9 cellular contexts compared by ENCODE assay signal in genomic region chr18:6414118-6414722, GRCh38. TPM values are rescaled to one million over a fixed set of nuclear protein-coding genes. Genes with fewer than 3 reads are reported as not detected.
DNase-seq lines count a peak whose midpoint lies in the region; ATAC-seq, FAIRE-seq and TF ChIP-seq lines count a peak whose summit lies in the region.
"Had no signal": no experiment of that assay in that cellular context is flagged by ENCODE, and none has a peak within 500 bp of the region (broad histone marks: within the 10 kb centered on the region; RNA-seq: fewer than 3 reads in every experiment).

No MANE protein-coding gene starts in this region.

- peak overlapping the region; percentile 48 to 80 for H3K9ac ChIP-seq in colonic mucosa (ENCODE audit: low read depth in 2 of 2, low read length in 2 of 2)
- H3K9ac ChIP-seq in HepG2 (ENCODE audit: insufficient read depth, low read depth, low read length): peak overlapping the region; percentile 95

- H3K9me3 ChIP-seq in colonic mucosa (no peaks in the 10 kb centered on the region), HepG2 (ENCODE audit: low read length) (no peaks in the 10 kb centered on the region)

- no peak for TF ChIP-seq EP300 in HepG2 (IDR thresholded peaks at IDR 0.05; ENCODE audit: low read depth in 2 of 2, low read length in 2 of 2)
- TF ChIP-seq EP300 in HepG2 (CRISPR knock-in tag; IDR thresholded peaks at IDR 0.05; ENCODE audit: borderline replicate concordance): no peak

- POLR2A ChIA-PET in HepG2 (lab: Yijun Ruan, JAX): interaction anchor here (1.6 kb wide), 1 partner anchor 8 kb away, joined by 18 read pairs; no protein-coding TSS in a partner anchor

- peak; percentile 87 for ATAC-seq in HG02763 (IDR thresholded peaks at IDR 0.05; ENCODE audit: unreplicated experiment)
- ATAC-seq in HepG2: peak; percentile 89

- peak overlapping the region; percentile 48 for H3K27ac ChIP-seq in colonic mucosa
- peak overlapping the region; percentile 79 for H3K27ac ChIP-seq in HepG2 (ENCODE audit: extremely low read length, insufficient read depth, low read length)
- H3K27ac ChIP-seq: 22Rv1 had no signal

- no CpG with 5 or more reads among the region's 68 CpGs for WGBS in HepG2 (ENCODE audit: low lambda C conversion rate)

- intact Hi-C loops in colonic mucosa (cut with DNase I) (no loop called here), HepG2 (cut with micrococcal nuclease; ENCODE audit: unreplicated experiment) (loop anchor here (2.0 to 5.0 kb wide), 2 partner anchors 43 to 132 kb away; no protein-coding TSS in a partner anchor)

- H3K4me3 ChIP-seq in colonic mucosa (peak overlapping the region; percentile 57), HepG2 (replicated peaks in 1 of 3; ENCODE audit: insufficient read depth in 1 of 3, low read depth in 2 of 3, low read length in 3 of 3) (peak overlapping the region; percentile 85 to 98 (median 91))

- H3K27me3 ChIP-seq in colonic mucosa (no peaks in the 10 kb centered on the region), HepG2 (ENCODE audit: control insufficient read depth in 1 of 2, insufficient read depth in 2 of 2, low read length in 2 of 2) (no peaks in the 10 kb centered on the region; a peak in 1 of 5 replicates)

- CTCF ChIA-PET in HepG2 (lab: Yijun Ruan, JAX; ENCODE audit: low intra/inter-chr PET ratio, low total read pairs): no interaction called here

- H3K4me1 ChIP-seq in colonic mucosa (no peaks in the 10 kb centered on the region), HepG2 (ENCODE audit: insufficient read depth, low read length) (peaks cover 42% of the 10 kb centered on the region)

- in situ Hi-C loops in HepG2 (cut with HindIII; ENCODE audit: extremely low pct_ligation_motif_present, low pct_unique_long_range_greater_than_20kb): no loop called here

- peak overlapping the region; percentile 99 for H3K4me2 ChIP-seq in HepG2 (ENCODE audit: low read depth, low read length)

- peaks cover 42% of the 10 kb centered on the region for H3K79me2 ChIP-seq in HepG2 (ENCODE audit: insufficient read depth, low read length)

- H3K36me3 ChIP-seq in colonic mucosa (no peaks in the 10 kb centered on the region), HepG2 (replicated peaks in 1 of 2; ENCODE audit: control insufficient read depth in 1 of 2, insufficient read depth in 2 of 2, low read length in 2 of 2) (no peaks in the 10 kb centered on the region)

- no peak; a peak in 1 of 4 replicates for TF ChIP-seq POLR2A in HepG2 (IDR thresholded peaks at IDR 0.05; ENCODE audit: insufficient read depth in 1 of 2, low read depth in 2 of 2, low read length in 2 of 2)

- DNase-seq in DMS 273 (lab: John Stamatoyannopoulos, UW; ENCODE audit: unreplicated experiment) (peak; percentile 74), DMS 273 treated with DMSO at 0.1 percent for 48 hours (lab: John Stamatoyannopoulos, UW) (no peak), RPMI8226 (peak; percentile 78), colonic mucosa (peak; percentile 72), HepG2 (ENCODE audit: low spot score) (peak; percentile 22), SIG-M5 (lab: John Stamatoyannopoulos, UW) (no peak)
- peak; percentile 15 for DNase-seq in stimulated activated CD4-positive, alpha-beta T cell treated with anti-CD3 and anti-CD28 coated beads, Interleukin-4, amount 100 ng/mL, for 1 hour

- no peaks in the 10 kb centered on the region for H4K20me1 ChIP-seq in HepG2 (ENCODE audit: insufficient read depth, low read length)

- no peak for TF ChIP-seq RAD21 in HepG2 (CRISPR knock-in tag; IDR thresholded peaks at IDR 0.05)

- no peak overlapping the region for H2AFZ ChIP-seq in HepG2 (ENCODE audit: low read length)

- no TSS peak for BruUV-seq in HepG2 (replicated peaks; lab: Mats Ljungman, UMichigan)

- FAIRE-seq in HepG2 (lab: Jason Lieb, UNC): no peak

- TF ChIP-seq CTCF in colonic mucosa (IDR thresholded peaks at IDR 0.05): no peak
- peak; percentile 23; the same call in 1 of the 2 replicates for TF ChIP-seq CTCF in HepG2 (CRISPR knock-in tag; IDR thresholded peaks at IDR 0.05)

TF ChIP-seq in HepG2, 621 proteins besides CTCF, POLR2A, EP300 and RAD21 (continues in another document):
- TF ChIP-seq GATA4 (IDR thresholded peaks at IDR 0.05; ENCODE audit: borderline replicate concordance, low read depth): no peak
- TF ChIP-seq AKAP8 (CRISPR knock-in tag; IDR thresholded peaks at IDR 0.05): 0 out of 2 replicates have a peak, but pooled peaks have one; percentile 27
- no peak for TF ChIP-seq ZBTB1 (CRISPR knock-in tag; IDR thresholded peaks at IDR 0.05; ENCODE audit: borderline replicate concordance)
- TF ChIP-seq TIGD3 (CRISPR knock-in tag; IDR thresholded peaks at IDR 0.05; ENCODE audit: borderline replicate concordance): no peak
- no peak for TF ChIP-seq FOXO1 (CRISPR knock-in tag; IDR thresholded peaks at IDR 0.05)
- no peak for TF ChIP-seq ZNF292 (CRISPR knock-in tag; IDR thresholded peaks at IDR 0.05; ENCODE audit: borderline replicate concordance, low read depth)
- TF ChIP-seq ZNF841 (CRISPR knock-in tag; IDR thresholded peaks at IDR 0.05; ENCODE audit: borderline replicate concordance): no peak
- TF ChIP-seq, protein P1, sequence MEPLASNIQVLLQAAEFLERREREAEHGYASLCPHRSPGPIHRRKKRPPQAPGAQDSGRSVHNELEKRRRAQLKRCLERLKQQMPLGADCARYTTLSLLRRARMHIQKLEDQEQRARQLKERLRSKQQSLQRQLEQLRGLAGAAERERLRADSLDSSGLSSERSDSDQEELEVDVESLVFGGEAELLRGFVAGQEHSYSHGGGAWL (CRISPR knock-in tag; IDR thresholded peaks at IDR 0.05): peak; percentile 42; the same call in 1 of the 2 replicates
- TF ChIP-seq NFATC3 (CRISPR knock-in tag; IDR thresholded peaks at IDR 0.05): no peak
- no peak for TF ChIP-seq MXD1 (CRISPR knock-in tag; IDR thresholded peaks at IDR 0.05)
- TF ChIP-seq RFX5 (IDR thresholded peaks at IDR 0.05; ENCODE audit: low read depth, low read length): no peak
- no peak for TF ChIP-seq ZC3H4 (CRISPR knock-in tag; IDR thresholded peaks at IDR 0.05; ENCODE audit: borderline replicate concordance)
- TF ChIP-seq ZNF317 (CRISPR knock-in tag; IDR thresholded peaks at IDR 0.05): no peak
- no peak for TF ChIP-seq TCF12 (IDR thresholded peaks at IDR 0.05)
- TF ChIP-seq TCF12 (CRISPR knock-in tag; IDR thresholded peaks at IDR 0.05): no peak
- peak; percentile 59 for TF ChIP-seq PHF8 (CRISPR knock-in tag; IDR thresholded peaks at IDR 0.05)
- TF ChIP-seq XRCC5 (optimal IDR thresholded peaks at IDR 0.05; ENCODE audit: low read length): peak; percentile 46
- TF ChIP-seq ARNTL (CRISPR knock-in tag; IDR thresholded peaks at IDR 0.05): no peak
- no peak for TF ChIP-seq SRSF9 (IDR thresholded peaks at IDR 0.05; ENCODE audit: borderline replicate concordance, insufficient read depth, low read depth, low read length, poor library complexity, severe bottlenecking)
- TF ChIP-seq MAZ (IDR thresholded peaks at IDR 0.05; ENCODE audit: borderline replicate concordance, low read depth, low read length): no peak
- TF ChIP-seq MAZ (CRISPR knock-in tag; IDR thresholded peaks at IDR 0.05; ENCODE audit: low read depth): no peak
- peak; percentile 11; the same call in 1 of the 2 replicates for TF ChIP-seq SNAPC2 (CRISPR knock-in tag; IDR thresholded peaks at IDR 0.05)
- no peak for TF ChIP-seq TBX3 (IDR thresholded peaks at IDR 0.05; ENCODE audit: borderline replicate concordance)
- no peak for TF ChIP-seq MXI1 (IDR thresholded peaks at IDR 0.05; ENCODE audit: borderline replicate concordance, low read depth, low read length)
- no peak for TF ChIP-seq ADNP (CRISPR knock-in tag; IDR thresholded peaks at IDR 0.05)

RNA-seq across cellular contexts. Expression of gene L3MBTL4, which starts 0.5 kb away (rescaled TPM):
- 1 to 10 TPM; 3.5 to 3.8 TPM for total RNA-seq in colonic mucosa
- total RNA-seq in HepG2 (2016; rRNA removed; fragmentation: Illumina TruSeq; extraction: Trizol): 12.8 and 13.3 TPM in 2 replicates
- 25.3 and 29.3 TPM in 2 replicates for total RNA-seq in HepG2 (2016; cell fraction: cytosol; rRNA removed; fragmentation: Illumina TruSeq; extraction: Trizol; ENCODE audit: low read depth)
- 11.6 and 12.3 TPM in 2 replicates for total RNA-seq in HepG2 (2016; cell fraction: insoluble cytoplasmic fraction; rRNA removed; fragmentation: Illumina TruSeq; extraction: Trizol)
- total RNA-seq in HepG2 (2016; cell fraction: membrane; rRNA removed; fragmentation: Illumina TruSeq; extraction: Trizol): 18.9 and 22.5 TPM in 2 replicates
- 23.9 and 26.7 TPM in 2 replicates for total RNA-seq in HepG2 (2016; cell fraction: nucleus; rRNA removed; fragmentation: Illumina TruSeq; extraction: Trizol)
- 10.8 and 13.6 TPM in 2 replicates for polyA plus RNA-seq in HepG2 (2011; rRNA removed)
- 7.7 and 12.3 TPM in 2 replicates for polyA plus RNA-seq in HepG2 (2011; cell fraction: cytosol; rRNA removed)
- polyA plus RNA-seq in HepG2 (2011; cell fraction: nucleus; rRNA removed): 16.7 and 22.6 TPM in 2 replicates
- polyA plus RNA-seq in HepG2 (2012): 17.6 and 21.8 TPM in 2 replicates
- polyA plus RNA-seq in HepG2 (2016; cell fraction: cytosol; fragmentation: Illumina TruSeq; extraction: Trizol; ENCODE audit: low read depth): 1.4 and 1.5 TPM in 2 replicates
- polyA plus RNA-seq in HepG2 (2016; cell fraction: insoluble cytoplasmic fraction; fragmentation: Illumina TruSeq; extraction: Trizol; ENCODE audit: low read depth): 9.6 and 10.1 TPM in 2 replicates
- polyA plus RNA-seq in HepG2 (2016; cell fraction: membrane; fragmentation: Illumina TruSeq; extraction: Trizol; ENCODE audit: low read depth): 3.7 TPM in 2 replicates
- 9.3 and 9.7 TPM in 2 replicates for polyA plus RNA-seq in HepG2 (2016; cell fraction: nucleus; fragmentation: Illumina TruSeq; extraction: Trizol; ENCODE audit: insufficient read depth, low read depth)
- 24.0 TPM in 1 of 2 replicates, not detected in the other for polyA minus RNA-seq in HepG2 (2011; rRNA and poly(A)+ RNA removed; ENCODE audit: low replicate concordance)
- polyA minus RNA-seq in HepG2 (2011; cell fraction: cytosol; rRNA and poly(A)+ RNA removed): 13.0 and 15.2 TPM in 2 replicates
- 98.6 and 130 TPM in 2 replicates for polyA minus RNA-seq in HepG2 (2011; cell fraction: nucleus; rRNA and poly(A)+ RNA removed)

Comparison
In these comparisons a context has a peak if more than half of its experiments do, and no peak if none do; other contexts are left out.
1. DNase-seq: peak in DMS 273 (single experiment), RPMI8226 (single experiment), colonic mucosa (single experiment), HepG2 (single experiment) and stimulated activated CD4-positive, alpha-beta T cell treated with anti-CD3 and anti-CD28 coated beads, Interleukin-4, amount 100 ng/mL, for 1 hour (single experiment); none in DMS 273 treated with DMSO at 0.1 percent for 48 hours (single experiment) and SIG-M5 (single experiment).